In the genomic region with DNA sequence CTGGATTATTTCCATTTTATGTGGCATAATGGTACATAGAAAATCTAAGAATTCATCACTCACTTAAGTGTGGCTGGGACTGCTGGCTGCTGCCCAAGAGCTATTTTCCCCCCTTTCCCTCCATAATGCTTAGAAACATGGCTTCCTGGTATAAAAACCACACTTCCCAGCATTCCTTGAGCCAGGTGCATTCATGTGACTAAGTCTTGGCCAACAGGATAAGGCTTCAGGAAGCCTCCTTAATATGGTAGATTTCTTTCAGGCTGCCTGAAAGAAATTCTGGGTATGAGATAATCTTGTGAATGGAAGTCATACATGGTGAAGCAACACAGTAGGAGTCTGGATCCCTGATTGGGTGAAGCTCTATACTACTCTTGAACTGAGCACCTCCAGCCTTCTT, we compare ENCODE assay signal across 11 cellular contexts.
DNase-seq lines count a peak whose midpoint lies in the region; ATAC-seq and TF ChIP-seq lines count a peak whose summit lies in the region.
"Had no signal": no experiment of that assay in that cellular context is flagged by ENCODE, and none has a peak within 500 bp of the region (broad histone marks: within the 10 kb centered on the region; RNA-seq: fewer than 3 reads in every experiment).

No MANE protein-coding gene starts in this region.

- no peaks in the 10 kb centered on the region for H3K9me3 Mint-ChIP-seq in activated naive CD4-positive, alpha-beta T cell treated with anti-CD3 and anti-CD28 coated beads, Interleukin-2, amount 50 U/mL, for 72 hours

- H3K4me3 ChIP-seq in NB4 (ENCODE audit: low read depth, low read length) = no peak overlapping the region
- H3K4me3 ChIP-seq in choroid plexus epithelial cell (ENCODE audit: low read depth, low read length) = no peak overlapping the region

- TF ChIP-seq POLR2A in NB4 (IDR thresholded peaks at IDR 0.05; ENCODE audit: extremely low read depth, insufficient read length) = no peak

- DNase-seq in NCI-H2171 treated with DMSO at 0.1 percent for 48 hours (lab: John Stamatoyannopoulos, UW) (peak; percentile 53), NCI-H2171 (lab: John Stamatoyannopoulos, UW) (no peak), NB4 (ENCODE audit: low read depth) (peak; percentile 31), choroid plexus epithelial cell (ENCODE audit: low read depth) (peak; percentile 55), pulmonary artery endothelial cell (ENCODE audit: low read depth, low spot score) (peak; percentile 17)
- no peak for DNase-seq in activated CD8-positive, alpha-beta memory T cell treated with anti-CD3 and anti-CD28 coated beads, Interleukin-2, amount 50 U/mL, for 48 hours
- DNase-seq in activated naive CD4-positive, alpha-beta T cell treated with anti-CD3 and anti-CD28 coated beads, Interleukin-2, amount 50 U/mL, for 72 hours (ENCODE audit: low spot score in 2 of 2) = no peak
- DNase-seq: activated CD8-positive, alpha-beta memory T cell treated with anti-CD3 and anti-CD28 coated beads, Interleukin-2, amount 10 ng/mL, durations not matched to agents 7 days and 5 days; activated naive CD8-positive, alpha-beta T cell treated with anti-CD3 and anti-CD28 coated beads, Interleukin-2, amount 10 ng/mL, durations not matched to agents 7 days and 5 days; stimulated activated CD4-positive, alpha-beta T cell treated with anti-CD3 and anti-CD28 coated beads, Interleukin-12 subunit alpha, Interleukin-12 subunit beta, amount 100 ng/mL, for 4 hours had no signal

- H3K36me3 Mint-ChIP-seq in activated naive CD4-positive, alpha-beta T cell treated with anti-CD3 and anti-CD28 coated beads, Interleukin-2, amount 50 U/mL, for 72 hours = peaks cover 6 to 9% of the 10 kb centered on the region in 2 donors
- H3K36me3 Mint-ChIP-seq: activated CD8-positive, alpha-beta memory T cell treated with anti-CD3 and anti-CD28 coated beads, Interleukin-2, amount 10 ng/mL, durations not matched to agents 7 days and 5 days; activated naive CD8-positive, alpha-beta T cell treated with anti-CD3 and anti-CD28 coated beads, Interleukin-2, amount 10 ng/mL, durations not matched to agents 7 days and 5 days had no signal

- ATAC-seq in activated naive CD4-positive, alpha-beta T cell treated with anti-CD3 and anti-CD28 coated beads, Interleukin-2, amount 50 U/mL, for 72 hours = no peak
- ATAC-seq in GM21825 (IDR thresholded peaks at IDR 0.05; ENCODE audit: unreplicated experiment) = no peak
- ATAC-seq: activated CD8-positive, alpha-beta memory T cell treated with anti-CD3 and anti-CD28 coated beads, Interleukin-2, amount 10 ng/mL, durations not matched to agents 7 days and 5 days had no signal

- no peak for TF ChIP-seq CTCF in NB4 (IDR thresholded peaks at IDR 0.05; ENCODE audit: low read depth, low read length)
- no peak for TF ChIP-seq CTCF in choroid plexus epithelial cell (conservative IDR thresholded peaks at IDR 0.05; ENCODE audit: low read depth, low read length)

- no peak overlapping the region for H3K27ac Mint-ChIP-seq in activated naive CD4-positive, alpha-beta T cell treated with anti-CD3 and anti-CD28 coated beads, Interleukin-2, amount 50 U/mL, for 72 hours
- H3K27ac Mint-ChIP-seq: activated CD8-positive, alpha-beta memory T cell treated with anti-CD3 and anti-CD28 coated beads, Interleukin-2, amount 10 ng/mL, durations not matched to agents 7 days and 5 days; activated naive CD8-positive, alpha-beta T cell treated with anti-CD3 and anti-CD28 coated beads, Interleukin-2, amount 10 ng/mL, durations not matched to agents 7 days and 5 days had no signal

Comparison
In these comparisons a context has a peak if more than half of its experiments do, and no peak if none do; other contexts are left out.
1. DNase-seq: peak in NCI-H2171 treated with DMSO at 0.1 percent for 48 hours (single experiment), NB4 (single experiment), choroid plexus epithelial cell (single experiment) and pulmonary artery endothelial cell (single experiment); none in NCI-H2171 (single experiment), activated CD8-positive, alpha-beta memory T cell treated with anti-CD3 and anti-CD28 coated beads, Interleukin-2, amount 50 U/mL, for 48 hours (single experiment) and activated naive CD4-positive, alpha-beta T cell treated with anti-CD3 and anti-CD28 coated beads, Interleukin-2, amount 50 U/mL, for 72 hours (0 of 2).